Comparison of ENCODE assay signal across 31 cellular contexts in the genomic region with DNA sequence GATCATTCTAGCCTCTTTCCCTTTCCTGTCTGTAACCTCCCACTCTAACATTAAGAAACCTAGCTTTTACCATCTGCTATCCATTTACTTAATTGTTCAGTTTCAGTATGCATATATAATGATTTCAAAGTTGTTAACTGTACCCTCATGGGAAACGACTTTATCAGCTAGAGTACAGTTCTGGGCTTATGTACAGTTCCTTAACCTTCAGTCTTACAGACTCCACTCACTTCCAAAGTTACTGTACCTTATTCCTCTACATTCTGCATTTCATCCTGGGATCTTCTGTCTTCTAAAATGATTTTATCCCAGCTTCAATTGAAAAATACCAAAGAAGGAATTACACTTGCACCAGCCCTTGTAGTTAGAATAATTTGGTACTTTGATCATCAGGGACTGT.
DNase-seq lines count a peak whose midpoint lies in the region; ATAC-seq, FAIRE-seq and TF ChIP-seq lines count a peak whose summit lies in the region.
"Had no signal": no experiment of that assay in that cellular context is flagged by ENCODE, and none has a peak within 500 bp of the region (broad histone marks: within the 10 kb centered on the region; RNA-seq: fewer than 3 reads in every experiment).

No MANE protein-coding gene starts in this region.

- in situ Hi-C loops in HepG2 (cut with HindIII; ENCODE audit: extremely low pct_ligation_motif_present, low pct_unique_long_range_greater_than_20kb), result no loop called here

- no peak overlapping the region for H3K27ac ChIP-seq in HepG2 (ENCODE audit: extremely low read length, insufficient read depth, low read length)
- no peak overlapping the region for H3K27ac ChIP-seq in right lobe of liver
- H3K27ac ChIP-seq in HEK293 (ENCODE audit: extremely low read depth, low read depth, low read length), result no peak overlapping the region
- H3K27ac ChIP-seq: 22Rv1; A549; BLaER1; BLaER1 treated with 17β-estradiol and CSF1 and Interleukin-3, amounts not matched to agents 10 nM and 100 nM; C4-2B had no signal

- 0% methylated on average over 1 of the region's 1 CpG for whole genome bisulfite sequencing in HepG2 (ENCODE audit: low lambda C conversion rate)
- WGBS in right lobe of liver (ENCODE audit: insufficient coverage, low coverage, low lambda C conversion rate, missing lambda C conversion rate), result 55% methylated on average over 1 of the region's 1 CpG

- no peak overlapping the region for H3K9ac ChIP-seq in HepG2 (ENCODE audit: insufficient read depth, low read depth, low read length)
- H3K9ac ChIP-seq: BLaER1; BLaER1 treated with 17β-estradiol and CSF1 and Interleukin-3, amounts not matched to agents 10 nM and 100 nM had no signal

- H4K20me1 ChIP-seq in HepG2 (ENCODE audit: insufficient read depth, low read length), result no peaks in the 10 kb centered on the region
- H4K20me1 ChIP-seq: BLaER1; BLaER1 treated with 17β-estradiol and CSF1 and Interleukin-3, amounts not matched to agents 10 nM and 100 nM had no signal

- intact Hi-C loops in HepG2 (cut with micrococcal nuclease; ENCODE audit: unreplicated experiment) (no loop called here), right lobe of liver (cut with DNase I) (no loop called here), Right ventricle myocardium superior (cut with DNase I) (no loop called here)

- no peak overlapping the region for H3K4me3 ChIP-seq in HepG2 (replicated peaks in 1 of 3; ENCODE audit: insufficient read depth in 1 of 3, low read depth in 2 of 3, low read length in 3 of 3)
- no peak overlapping the region for H3K4me3 ChIP-seq in right lobe of liver
- H3K4me3 ChIP-seq in HEK293 (ENCODE audit: low read depth, low read length), result no peak overlapping the region
- H3K4me3 ChIP-seq: A549; BLaER1; BLaER1 treated with 17β-estradiol and CSF1 and Interleukin-3, amounts not matched to agents 10 nM and 100 nM had no signal

- no peak for TF ChIP-seq EP300 in HepG2 (IDR thresholded peaks at IDR 0.05; ENCODE audit: low read depth in 2 of 2, low read length in 2 of 2)
- no peak for TF ChIP-seq EP300 in HepG2 (CRISPR knock-in tag; IDR thresholded peaks at IDR 0.05; ENCODE audit: borderline replicate concordance)

- no peaks in the 10 kb centered on the region for H3K79me2 ChIP-seq in HepG2 (ENCODE audit: insufficient read depth, low read length)

- POLR2A ChIA-PET in HepG2 (lab: Yijun Ruan, JAX), result no interaction called here
- POLR2A ChIA-PET in HEK293 (lab: Yijun Ruan, JAX), result no interaction called here

- H3K9me3 ChIP-seq in HepG2 (ENCODE audit: low read length) (peaks cover 13% of the 10 kb centered on the region), right lobe of liver (no peaks in the 10 kb centered on the region), HEK293 (ENCODE audit: control insufficient read depth, insufficient read depth, low read depth, low read length) (peaks cover 2% of the 10 kb centered on the region; the same call in 1 of the 2 replicates)
- H3K9me3 ChIP-seq: A549, BE2C had no signal

- no peaks in the 10 kb centered on the region for H3K36me3 ChIP-seq in HepG2 (replicated peaks in 1 of 2; ENCODE audit: control insufficient read depth in 1 of 2, insufficient read depth in 2 of 2, low read length in 2 of 2)
- H3K36me3 ChIP-seq in right lobe of liver, result no peaks in the 10 kb centered on the region
- no peaks in the 10 kb centered on the region for H3K36me3 ChIP-seq in HEK293 (ENCODE audit: control insufficient read depth in 2 of 2, insufficient read depth in 1 of 2, low read length in 2 of 2)
- H3K36me3 ChIP-seq: BE2C, BLaER1 had no signal

- DNase-seq in HepG2 (ENCODE audit: low spot score) (no peak), right lobe of liver (no peak), Right ventricle myocardium superior (no peak)
- DNase-seq: 8988T; ACHN; AML-193; BE2C; C1 segment of cervical spinal cord; Caco-2; Calu3; CD4-positive, alpha-beta memory T cell; CD4-positive, alpha-beta T cell; CD4-positive, CD25-positive, alpha-beta regulatory T cell; CD8-positive, alpha-beta memory T cell; CD8-positive, alpha-beta T cell; COR-L47; DMS 273 treated with DMSO at 0.1 percent for 48 hours; DMS153; DMS53; DMS79; DMS79 treated with DMSO at 0.1 percent for 48 hours; DND-41; EL had no signal

- no peak for FAIRE-seq in HepG2 (lab: Jason Lieb, UNC)
- FAIRE-seq: A204.1, A549, D721Med had no signal

- CTCF ChIA-PET in HepG2 (lab: Yijun Ruan, JAX; ENCODE audit: low intra/inter-chr PET ratio, low total read pairs) (no interaction called here), HEK293 (lab: Yijun Ruan, JAX) (no interaction called here)

- no peak overlapping the region for H2AFZ ChIP-seq in HepG2 (ENCODE audit: low read length)

- no peak for TF ChIP-seq RAD21 in HepG2 (CRISPR knock-in tag; IDR thresholded peaks at IDR 0.05)

- H3K27me3 ChIP-seq in HepG2 (ENCODE audit: control insufficient read depth in 1 of 2, insufficient read depth in 2 of 2, low read length in 2 of 2) (0 out of 5 replicates have a peak, but pooled peaks cover 0 to 5% of the 10 kb centered on the region in 2 experiments), right lobe of liver (no peaks in the 10 kb centered on the region)
- H3K27me3 ChIP-seq: BE2C; BLaER1; BLaER1 treated with 17β-estradiol and CSF1 and Interleukin-3, amounts not matched to agents 10 nM and 100 nM had no signal

- ATAC-seq in HepG2 (no peak), right lobe of liver (no peak), Right ventricle myocardium superior (ENCODE audit: poor library complexity) (no peak)
- ATAC-seq: A549; CD8-positive, alpha-beta T cell had no signal

- H3K4me2 ChIP-seq in HepG2 (ENCODE audit: low read depth, low read length), result no peak overlapping the region
- H3K4me2 ChIP-seq: A549; BLaER1; BLaER1 treated with 17β-estradiol and CSF1 and Interleukin-3, amounts not matched to agents 10 nM and 100 nM had no signal

- TF ChIP-seq CTCF in HepG2 (CRISPR knock-in tag; IDR thresholded peaks at IDR 0.05), result no peak
- no peak for TF ChIP-seq CTCF in right lobe of liver (IDR thresholded peaks at IDR 0.05)
- TF ChIP-seq CTCF in HEK293 (tag by site-specific recombination; IDR thresholded peaks at IDR 0.05), result no peak

- TF ChIP-seq POLR2A in HepG2 (IDR thresholded peaks at IDR 0.05; ENCODE audit: insufficient read depth in 1 of 2, low read depth in 2 of 2, low read length in 2 of 2) (no peak), right lobe of liver (IDR thresholded peaks at IDR 0.05) (no peak)

- H3K4me1 ChIP-seq in HepG2 (ENCODE audit: insufficient read depth, low read length) (no peaks in the 10 kb centered on the region), right lobe of liver (no peaks in the 10 kb centered on the region), HEK293 (ENCODE audit: control insufficient read depth, insufficient read depth, low read length) (no peaks in the 10 kb centered on the region)
- H3K4me1 ChIP-seq: A549; BE2C; BLaER1; BLaER1 treated with 17β-estradiol and CSF1 and Interleukin-3, amounts not matched to agents 10 nM and 100 nM; Caco-2 had no signal

- BruUV-seq in HepG2 (replicated peaks; lab: Mats Ljungman, UMichigan), result no TSS peak

TF ChIP-seq in HepG2, 621 proteins besides CTCF, POLR2A, EP300 and RAD21:
- TF ChIP-seq IRF9 (CRISPR knock-in tag; IDR thresholded peaks at IDR 0.05; ENCODE audit: borderline replicate concordance), result no peak
- peak; percentile 96 for TF ChIP-seq ZNF615 (CRISPR knock-in tag; IDR thresholded peaks at IDR 0.05; ENCODE audit: borderline replicate concordance)

TF ChIP-seq in HEK293, 187 proteins besides CTCF, POLR2A, EP300 and RAD21:
- TF ChIP-seq SETDB1 (IDR thresholded peaks at IDR 0.05; ENCODE audit: insufficient read length, low read length) (peak; percentile 56), TRIM28 (IDR thresholded peaks at IDR 0.05; ENCODE audit: borderline replicate concordance, low read length) (peak; percentile 73; the same call in 1 of the 2 replicates), ZNF324 (tag by site-specific recombination; IDR thresholded peaks at IDR 0.05) (no peak), ZNF600 (tag by site-specific recombination; IDR thresholded peaks at IDR 0.05) (no peak), ZNF529 (tag by site-specific recombination; IDR thresholded peaks at IDR 0.05; ENCODE audit: insufficient replicate concordance) (no peak)
TF ChIP-seq in HEK293: peak in this region for 2.

Comparison
In these comparisons a context has a peak if more than half of its experiments do, and no peak if none do; other contexts are left out.
1. Of the 63 proteins assayed by ChIP-seq in both HepG2 and HEK293: peak only in HepG2: none; only in HEK293: SETDB1; in both: none; in neither: 62.